2 cellular contexts compared by ENCODE assay signal in the genomic region with DNA sequence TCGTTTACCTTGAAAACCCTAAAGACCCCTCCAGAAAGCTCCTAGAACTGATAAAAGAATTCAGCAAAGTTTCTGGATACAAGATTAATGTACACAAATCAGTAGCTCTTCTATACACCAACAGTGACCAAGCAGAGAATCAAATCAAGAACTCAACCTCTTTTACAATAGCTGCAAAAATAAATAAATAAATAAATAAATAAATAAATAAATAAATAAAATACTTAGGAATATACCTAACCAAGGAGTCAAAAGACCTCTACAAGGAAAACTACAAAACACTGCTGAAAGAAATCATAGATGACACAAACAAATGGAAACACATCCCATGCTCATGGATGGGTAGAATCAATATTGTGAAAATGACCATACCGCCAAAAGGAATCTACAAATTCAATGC.
A peak's percentile ranks its signal among the peaks of the same experiment; 100 is the strongest.
DNase-seq lines count a peak whose midpoint lies in the region; ATAC-seq, FAIRE-seq and TF ChIP-seq lines count a peak whose summit lies in the region.
"Not testable (repeated sequence)": the region's sequence is repeated elsewhere in the genome, so short reads cannot be mapped to it uniquely, and the experiment has no call there.

No MANE protein-coding gene starts in this region.

- DNase-seq in A549 (ENCODE audit: low read depth in 1 of 2, low spot score in 1 of 2) = not testable (repeated sequence)

- not testable (repeated sequence) for TF ChIP-seq RAD21 in A549 (conservative IDR thresholded peaks at IDR 0.05 in 1 of 2, IDR thresholded peaks at IDR 0.05 in 1 of 2)

- POLR2A ChIA-PET in A549 (lab: Yijun Ruan, JAX); HEK293 (lab: Yijun Ruan, JAX): not testable (repeated sequence)

- H3K4me2 ChIP-seq in A549 = not testable (repeated sequence)

- H3K9me3 ChIP-seq in A549; HEK293 (ENCODE audit: control insufficient read depth, insufficient read depth, low read depth, low read length): not testable (repeated sequence)

- not testable (repeated sequence) for FAIRE-seq in A549 (lab: Jason Lieb, UNC)

- not testable (repeated sequence) for H3K4me1 ChIP-seq in A549; HEK293 (ENCODE audit: control insufficient read depth, insufficient read depth, low read length)

- not testable (repeated sequence) for TF ChIP-seq POLR2A in A549 (IDR thresholded peaks at IDR 0.05; ENCODE audit: low read length)

- CTCF ChIA-PET in A549 (lab: Yijun Ruan, JAX); HEK293 (lab: Yijun Ruan, JAX): not testable (repeated sequence)

- TF ChIP-seq EP300 in A549 (IDR thresholded peaks at IDR 0.05) = not testable (repeated sequence)

- not testable (repeated sequence) for H3K27ac ChIP-seq in A549; HEK293 (ENCODE audit: extremely low read depth, low read depth, low read length)

- H3K36me3 ChIP-seq in HEK293 (ENCODE audit: control insufficient read depth in 2 of 2, insufficient read depth in 1 of 2, low read length in 2 of 2) = not testable (repeated sequence)

- not testable (repeated sequence) for ATAC-seq in A549

- 87% methylated on average over 2 of the region's 2 CpGs for WGBS in A549 (ENCODE audit: missing lambda C conversion rate)

- not testable (repeated sequence) for TF ChIP-seq CTCF in A549 (IDR thresholded peaks at IDR 0.05); HEK293 (tag by site-specific recombination; IDR thresholded peaks at IDR 0.05)

- H3K4me3 ChIP-seq in A549; HEK293 (ENCODE audit: low read depth, low read length): not testable (repeated sequence)

TF ChIP-seq in A549, 52 proteins besides CTCF, POLR2A, EP300 and RAD21:
- TF ChIP-seq ZC3H11A (IDR thresholded peaks at IDR 0.05) = peak; percentile 52
TF ChIP-seq in A549: peak in this region for 1; not testable (repeated sequence) for 51.

TF ChIP-seq in HEK293, 187 proteins besides CTCF, POLR2A, EP300 and RAD21 (continues in another document):
- peak; percentile 38 for TF ChIP-seq ZNF654 (tag by site-specific recombination; IDR thresholded peaks at IDR 0.05; ENCODE audit: low read depth)
- peak; percentile 88; the same call in 1 of the 2 replicates for TF ChIP-seq ZNF394 (tag by site-specific recombination; IDR thresholded peaks at IDR 0.05; ENCODE audit: borderline replicate concordance)
- peak; percentile 61; the same call in 1 of the 2 replicates for TF ChIP-seq ZNF580 (tag by site-specific recombination; IDR thresholded peaks at IDR 0.05)
- peak; percentile 51 for TF ChIP-seq ZNF510 (tag by site-specific recombination; IDR thresholded peaks at IDR 0.05; ENCODE audit: insufficient replicate concordance)
- peak; percentile 64; the same call in 1 of the 2 replicates for TF ChIP-seq REST (tag by site-specific recombination; IDR thresholded peaks at IDR 0.05)
- TF ChIP-seq ZNF140 (tag by site-specific recombination; IDR thresholded peaks at IDR 0.05) = peak; percentile 80; the same call in 1 of the 2 replicates
- TF ChIP-seq ZNF266 (tag by site-specific recombination; IDR thresholded peaks at IDR 0.05; ENCODE audit: low read depth) = peak; percentile 66; the same call in 1 of the 2 replicates
- 0 out of 2 replicates have a peak, but pooled peaks have one; percentile 26 for TF ChIP-seq ZNF341 (tag by site-specific recombination; IDR thresholded peaks at IDR 0.05; ENCODE audit: low read depth)
- 0 out of 2 replicates have a peak, but pooled peaks have one; percentile 25 for TF ChIP-seq ZBTB1 (tag by site-specific recombination; IDR thresholded peaks at IDR 0.05)
- TF ChIP-seq ZNF426 (tag by site-specific recombination; IDR thresholded peaks at IDR 0.05) = peak; percentile 93
- peak; percentile 80; the same call in 1 of the 2 replicates for TF ChIP-seq ZNF202 (tag by site-specific recombination; IDR thresholded peaks at IDR 0.05; ENCODE audit: borderline replicate concordance)
- 0 out of 2 replicates have a peak, but pooled peaks have one; percentile 16 for TF ChIP-seq ZNF558 (tag by site-specific recombination; IDR thresholded peaks at IDR 0.05)
- peak; percentile 51; the same call in 1 of the 2 replicates for TF ChIP-seq ZNF560 (tag by site-specific recombination; IDR thresholded peaks at IDR 0.05; ENCODE audit: borderline replicate concordance)
- TF ChIP-seq ZNF623 (tag by site-specific recombination; IDR thresholded peaks at IDR 0.05) = peak; percentile 64
- 0 out of 2 replicates have a peak, but pooled peaks have one; percentile 85 for TF ChIP-seq AEBP2 (tag by site-specific recombination; IDR thresholded peaks at IDR 0.05; ENCODE audit: borderline replicate concordance)
- peak; percentile 92 for TF ChIP-seq ZNF555 (tag by site-specific recombination; conservative IDR thresholded peaks at IDR 0.05)
- TF ChIP-seq ZNF518A (tag by site-specific recombination; conservative IDR thresholded peaks at IDR 0.05; ENCODE audit: low read depth) = peak; percentile 91
